In genomic region chr4:113947484-113947883, GRCh38 we compare ENCODE assay signal across 29 cellular contexts.
"Had no signal": no experiment of that assay in that cellular context is flagged by ENCODE, and none has a peak within 500 bp of the region (broad histone marks: within the 10 kb centered on the region; RNA-seq: fewer than 3 reads in every experiment).

No MANE protein-coding gene starts in this region.

- H3K27me3 ChIP-seq: stomach, suprapubic skin, testis, thyroid gland, tibial artery, tibial nerve, transverse colon, upper lobe of left lung, upper lobe of right lung, uterus, vagina had no signal

- H3K36me3 ChIP-seq: stomach, suprapubic skin, thoracic aorta, thyroid gland, tibial artery, tibial nerve, transverse colon, upper lobe of left lung, upper lobe of right lung, uterus, vagina had no signal

- ATAC-seq: stimulated activated effector memory CD8-positive, alpha-beta T cell treated with anti-CD3 and anti-CD28 coated beads, Interleukin-12 subunit alpha, Interleukin-12 subunit beta, amount 100 ng/mL, for 72 hours; stimulated activated memory B cell treated with anti-CD40 and anti-IgM and Interleukin-4, amounts not matched to agents 10 μg/mL and 1 μg/mL and 100 μg/mL, for 72 hours; stimulated activated naive B cell treated with anti-CD40 and anti-IgM and Interleukin-4, amounts not matched to agents 10 μg/mL and 1 μg/mL and 100 μg/mL, for 72 hours; stimulated activated naive CD8-positive, alpha-beta T cell treated with anti-CD3 and anti-CD28 coated beads, Interleukin-15, amount 100 ng/mL, for 72 hours; stimulated activated naive CD8-positive, alpha-beta T cell treated with anti-CD3 and anti-CD28 coated beads, Interleukin-15, Interleukin-2, amounts not matched to agents 100 U/mL and 50 U/mL, for 24 hours; upper lobe of right lung had no signal

- H3K4me3 Mint-ChIP-seq: stimulated activated effector memory CD8-positive, alpha-beta T cell treated with anti-CD3 and anti-CD28 coated beads, Interleukin-12 subunit alpha, Interleukin-12 subunit beta, amount 100 ng/mL, for 72 hours; stimulated activated memory B cell treated with anti-CD40 and anti-IgM and Interleukin-4, amounts not matched to agents 10 μg/mL and 1 μg/mL and 100 μg/mL, for 72 hours; stimulated activated naive B cell treated with anti-CD40 and anti-IgM and Interleukin-4, amounts not matched to agents 10 μg/mL and 1 μg/mL and 100 μg/mL, for 72 hours; stimulated activated naive CD8-positive, alpha-beta T cell treated with anti-CD3 and anti-CD28 coated beads, Interleukin-15, amount 100 ng/mL, for 72 hours; stimulated activated naive CD8-positive, alpha-beta T cell treated with anti-CD3 and anti-CD28 coated beads, Interleukin-15, Interleukin-2, amounts not matched to agents 100 ng/mL and 50 ng/mL, for 24 hours; type B pancreatic cell had no signal

- H3K27ac Mint-ChIP-seq: stimulated activated effector memory CD8-positive, alpha-beta T cell treated with anti-CD3 and anti-CD28 coated beads, Interleukin-12 subunit alpha, Interleukin-12 subunit beta, amount 100 ng/mL, for 72 hours; stimulated activated memory B cell treated with anti-CD40 and anti-IgM and Interleukin-4, amounts not matched to agents 10 μg/mL and 1 μg/mL and 100 μg/mL, for 72 hours; stimulated activated naive CD8-positive, alpha-beta T cell treated with anti-CD3 and anti-CD28 coated beads, Interleukin-15, amount 100 ng/mL, for 72 hours; stimulated activated naive CD8-positive, alpha-beta T cell treated with anti-CD3 and anti-CD28 coated beads, Interleukin-15, Interleukin-2, amounts not matched to agents 100 ng/mL and 50 ng/mL, for 24 hours; type B pancreatic cell had no signal

- H3K27me3 Mint-ChIP-seq: stimulated activated naive CD8-positive, alpha-beta T cell treated with anti-CD3 and anti-CD28 coated beads, Interleukin-15, amount 100 ng/mL, for 72 hours had no signal

- FAIRE-seq: urothelium cell line had no signal

- H3K4me1 ChIP-seq: testis, thyroid gland, uterus had no signal

- H3K27ac ChIP-seq: stomach, suprapubic skin, testis, thoracic aorta, thyroid gland, tibial artery, tibial nerve, transverse colon, upper lobe of left lung, upper lobe of right lung, uterus, vagina had no signal

- H3K9me3 ChIP-seq: stomach, suprapubic skin, testis, thoracic aorta, thyroid gland, tibial artery, tibial nerve, transverse colon, upper lobe of left lung, upper lobe of right lung, uterus, vagina had no signal

- H3K4me3 ChIP-seq: stomach, suprapubic skin, testis, thoracic aorta, thyroid gland, tibial artery, tibial nerve, transverse colon, upper lobe of left lung, upper lobe of right lung, uterus, vagina had no signal

- DNase-seq: stimulated activated CD4-positive, alpha-beta T cell treated with anti-CD3 and anti-CD28 coated beads, Interleukin-2, amount 100 ng/mL, for 48 hours; stimulated activated CD4-positive, alpha-beta T cell treated with anti-CD3 and anti-CD28 coated beads, Interleukin-4, amount 100 ng/mL, for 1 hour; stimulated activated CD4-positive, alpha-beta T cell treated with anti-CD3 and anti-CD28 coated beads, Interleukin-4, amount 100 ng/mL, for 24 hours; stimulated activated CD4-positive, alpha-beta T cell treated with anti-CD3 and anti-CD28 coated beads, Interleukin-4, amount 100 ng/mL, for 4 hours; stimulated activated CD8-positive, alpha-beta memory T cell treated with anti-CD3 and anti-CD28 coated beads, Interleukin-4, amount 100 ng/mL, for 48 hours; stimulated activated naive B cell treated with anti-CD40 and anti-IgM and Interleukin-4, amounts not matched to agents 10 μg/mL and 1 μg/mL and 100 μg/mL, for 72 hours; stimulated activated naive CD4-positive, alpha-beta T cell; stimulated activated naive CD4-positive, alpha-beta T cell treated with Interleukin-2 at 50 U/mL for 16 hours; stimulated activated naive CD8-positive, alpha-beta T cell treated with anti-CD3 and anti-CD28 coated beads, Interleukin-15, amount 100 ng/mL, for 72 hours; stimulated activated naive CD8-positive, alpha-beta T cell treated with anti-CD3 and anti-CD28 coated beads, Interleukin-15, Interleukin-2, amounts not matched to agents 100 U/mL and 50 U/mL, for 24 hours; stomach; substantia nigra; testis; thyroid gland; tibial artery; transverse colon; trophoblast cell; upper lobe of left lung; upper lobe of right lung; uterus had no signal

- H3K9me3 Mint-ChIP-seq: stimulated activated effector memory CD8-positive, alpha-beta T cell treated with anti-CD3 and anti-CD28 coated beads, Interleukin-12 subunit alpha, Interleukin-12 subunit beta, amount 100 ng/mL, for 72 hours; stimulated activated memory B cell treated with anti-CD40 and anti-IgM and Interleukin-4, amounts not matched to agents 10 μg/mL and 1 μg/mL and 100 μg/mL, for 72 hours; stimulated activated naive B cell treated with anti-CD40 and anti-IgM and Interleukin-4, amounts not matched to agents 10 μg/mL and 1 μg/mL and 100 μg/mL, for 72 hours; stimulated activated naive CD8-positive, alpha-beta T cell treated with anti-CD3 and anti-CD28 coated beads, Interleukin-15, amount 100 ng/mL, for 72 hours; stimulated activated naive CD8-positive, alpha-beta T cell treated with anti-CD3 and anti-CD28 coated beads, Interleukin-15, Interleukin-2, amounts not matched to agents 100 ng/mL and 50 ng/mL, for 24 hours; type B pancreatic cell had no signal

- H3K36me3 Mint-ChIP-seq: stimulated activated effector memory CD8-positive, alpha-beta T cell treated with anti-CD3 and anti-CD28 coated beads, Interleukin-12 subunit alpha, Interleukin-12 subunit beta, amount 100 ng/mL, for 72 hours; stimulated activated memory B cell treated with anti-CD40 and anti-IgM and Interleukin-4, amounts not matched to agents 10 μg/mL and 1 μg/mL and 100 μg/mL, for 72 hours; stimulated activated naive B cell treated with anti-CD40 and anti-IgM and Interleukin-4, amounts not matched to agents 10 μg/mL and 1 μg/mL and 100 μg/mL, for 72 hours; type B pancreatic cell had no signal

- H3K4me1 Mint-ChIP-seq: stimulated activated memory B cell treated with anti-CD40 and anti-IgM and Interleukin-4, amounts not matched to agents 10 μg/mL and 1 μg/mL and 100 μg/mL, for 72 hours had no signal
